ENCODE assay signal across 8 cellular contexts in the genomic region with DNA sequence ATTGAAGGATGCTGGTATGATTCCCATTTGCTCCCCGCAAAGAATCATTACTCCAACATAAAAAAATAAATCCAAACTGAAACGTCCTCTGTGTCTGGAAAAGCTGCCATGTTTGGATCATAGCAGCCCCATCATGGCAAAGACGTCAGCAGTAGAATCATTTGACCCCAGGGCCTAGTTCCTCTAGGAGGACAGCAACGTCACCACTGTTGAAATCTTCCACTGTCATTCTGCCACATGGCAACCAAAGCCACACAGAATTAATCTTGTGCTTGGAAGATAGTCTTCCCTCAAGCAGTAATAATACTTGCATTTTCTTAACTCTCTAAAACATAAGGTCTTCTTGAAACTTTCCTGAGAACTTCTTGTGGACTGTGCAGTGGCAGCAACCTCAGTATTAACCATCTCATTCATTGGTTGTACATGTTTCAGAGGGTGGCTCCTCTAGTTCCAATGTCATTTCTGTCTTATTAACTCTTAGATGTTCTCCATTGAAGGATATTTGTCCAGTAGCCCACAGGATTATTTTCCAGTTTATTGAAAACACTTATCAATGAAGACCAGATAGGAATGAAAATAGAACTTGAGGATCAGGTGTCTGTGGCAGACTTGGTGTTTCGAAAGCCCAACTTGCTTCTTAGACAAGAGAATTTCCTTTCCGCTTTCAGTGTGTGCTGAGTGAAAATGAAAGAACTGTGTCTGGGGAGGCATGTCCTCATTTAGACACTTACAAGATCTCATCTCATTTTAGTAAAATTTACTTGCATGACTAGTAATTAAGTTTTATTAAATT. TPM values are rescaled to one million over a fixed set of nuclear protein-coding genes. Genes with fewer than 3 reads are reported as not detected.
DNase-seq lines count a peak whose midpoint lies in the region; ATAC-seq and TF ChIP-seq lines count a peak whose summit lies in the region.

No MANE protein-coding gene starts in this region.

- DNase-seq in globus pallidus (ENCODE audit: low spot score) (peak; percentile 60), GM03348 (ENCODE audit: low spot score) (no peak), osteocyte (ENCODE audit: extremely low spot score, unreplicated experiment) (no peak)
- DNase-seq in activated naive CD8-positive, alpha-beta T cell treated with anti-CD3 and anti-CD28 coated beads for 36 hours, result no peak
- DNase-seq in effector memory CD4-positive, alpha-beta T cell, result no peak

- no peaks in the 10 kb centered on the region for H3K36me3 ChIP-seq in effector memory CD4-positive, alpha-beta T cell (ENCODE audit: control insufficient read depth, insufficient read depth, low read length)

- no peaks in the 10 kb centered on the region for H3K27me3 ChIP-seq in effector memory CD4-positive, alpha-beta T cell (replicated peaks; ENCODE audit: control insufficient read depth, insufficient read depth, low read length, poor library complexity, severe bottlenecking)

- H3K4me3 Mint-ChIP-seq in activated naive CD8-positive, alpha-beta T cell treated with anti-CD3 and anti-CD28 coated beads for 36 hours, result no peak overlapping the region
- no peak overlapping the region for H3K4me3 Mint-ChIP-seq in osteocyte (ENCODE audit: unreplicated experiment)

- H3K9me3 Mint-ChIP-seq in activated naive CD8-positive, alpha-beta T cell treated with anti-CD3 and anti-CD28 coated beads for 36 hours, result peaks cover 3% of the 10 kb centered on the region
- H3K9me3 Mint-ChIP-seq in osteocyte (ENCODE audit: unreplicated experiment), result no peaks in the 10 kb centered on the region

- H3K4me1 ChIP-seq in effector memory CD4-positive, alpha-beta T cell (ENCODE audit: control insufficient read depth, insufficient read depth, low read length, poor library complexity, severe bottlenecking), result no peaks in the 10 kb centered on the region

- no peaks in the 10 kb centered on the region for H3K9me3 ChIP-seq in effector memory CD4-positive, alpha-beta T cell (ENCODE audit: control insufficient read depth, low read length)

- no peaks in the 10 kb centered on the region for H3K36me3 Mint-ChIP-seq in activated naive CD8-positive, alpha-beta T cell treated with anti-CD3 and anti-CD28 coated beads for 36 hours
- H3K36me3 Mint-ChIP-seq in osteocyte (ENCODE audit: unreplicated experiment), result no peaks in the 10 kb centered on the region

- ATAC-seq in GM18511 (IDR thresholded peaks at IDR 0.05; ENCODE audit: unreplicated experiment) (peak; percentile 99), GM21529 (IDR thresholded peaks at IDR 0.05; ENCODE audit: unreplicated experiment) (peak; percentile 99), HG03354 (IDR thresholded peaks at IDR 0.05; ENCODE audit: poor library complexity, severe bottlenecking, unreplicated experiment) (peak; percentile 98)

- no peak for TF ChIP-seq CTCF in osteocyte (IDR thresholded peaks at IDR 0.05)

- H3K27ac Mint-ChIP-seq in activated naive CD8-positive, alpha-beta T cell treated with anti-CD3 and anti-CD28 coated beads for 36 hours, result no peak overlapping the region
- H3K27ac Mint-ChIP-seq in osteocyte (ENCODE audit: unreplicated experiment), result no peak overlapping the region

- peaks cover 11% of the 10 kb centered on the region for H3K4me1 Mint-ChIP-seq in activated naive CD8-positive, alpha-beta T cell treated with anti-CD3 and anti-CD28 coated beads for 36 hours
- peaks cover 34% of the 10 kb centered on the region for H3K4me1 Mint-ChIP-seq in osteocyte (ENCODE audit: unreplicated experiment)

- H3K27me3 Mint-ChIP-seq in activated naive CD8-positive, alpha-beta T cell treated with anti-CD3 and anti-CD28 coated beads for 36 hours, result peaks cover 29% of the 10 kb centered on the region
- H3K27me3 Mint-ChIP-seq in osteocyte (ENCODE audit: unreplicated experiment), result no peaks in the 10 kb centered on the region

- H3K4me3 ChIP-seq in effector memory CD4-positive, alpha-beta T cell (ENCODE audit: insufficient read depth, low read depth, low read length, poor library complexity, severe bottlenecking), result no peak overlapping the region

- H3K27ac ChIP-seq in effector memory CD4-positive, alpha-beta T cell (ENCODE audit: insufficient read depth, low read length, poor library complexity, severe bottlenecking), result no peak overlapping the region

RNA-seq across cellular contexts. Expression of a gene that starts 28.8 kb away (rescaled TPM):
- total RNA-seq in activated naive CD8-positive, alpha-beta T cell treated with anti-CD3 and anti-CD28 coated beads for 36 hours, result not detected
- total RNA-seq in osteocyte, result 198 and 199 TPM in 2 replicates

Comparison
In these comparisons a context has a peak if more than half of its experiments do, and no peak if none do; other contexts are left out.
1. RNA of a gene that starts 28.8 kb away (total RNA-seq): 198 to 199 TPM in osteocyte; not detected in activated naive CD8-positive, alpha-beta T cell treated with anti-CD3 and anti-CD28 coated beads for 36 hours; every median in the first group is over 100 times any median in the second.
2. Peak in every context shown above with its lines, with median percentiles within 50 percentile points of each other: ATAC-seq.